In the genomic region with DNA sequence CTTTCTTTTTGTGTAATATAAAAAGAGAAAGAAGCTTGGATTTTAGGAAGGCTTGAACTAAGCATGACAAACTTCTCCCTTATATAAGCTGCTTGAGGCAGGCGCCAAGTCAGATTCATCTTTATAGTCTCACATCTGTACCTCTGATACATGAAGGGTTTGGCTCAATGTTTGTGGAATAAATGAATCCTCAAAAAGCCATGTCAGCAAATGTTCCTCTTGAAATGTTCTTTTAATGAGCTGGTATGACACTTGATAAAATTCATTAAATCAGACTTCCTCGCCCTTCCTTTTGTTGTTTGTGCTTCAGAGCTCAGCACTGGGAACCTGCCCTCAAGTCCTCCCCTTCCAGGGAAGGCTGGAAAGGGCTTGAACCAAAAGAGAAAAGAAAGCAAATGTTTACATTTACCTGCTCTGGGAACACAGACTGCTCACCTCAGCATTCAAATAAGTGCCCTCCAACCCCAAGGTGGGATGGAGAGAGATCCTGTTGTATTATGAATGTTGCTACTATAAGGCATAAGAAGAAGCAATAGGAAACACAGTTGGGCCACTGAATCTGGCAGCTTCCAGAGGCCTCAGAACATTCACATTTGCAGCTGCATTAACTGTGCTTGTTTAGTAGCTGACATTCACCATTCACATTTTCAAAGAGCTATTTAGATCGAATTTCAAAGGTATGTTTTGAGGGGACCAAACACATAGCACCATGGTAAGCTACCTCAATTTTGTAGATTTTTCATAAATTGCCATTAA, we compare ENCODE assay signal across 24 cellular contexts.
DNase-seq lines count a peak whose midpoint lies in the region; ATAC-seq and TF ChIP-seq lines count a peak whose summit lies in the region.
"Had no signal": no experiment of that assay in that cellular context is flagged by ENCODE, and none has a peak within 500 bp of the region (broad histone marks: within the 10 kb centered on the region; RNA-seq: fewer than 3 reads in every experiment).

No MANE protein-coding gene starts in this region.

- no peaks in the 10 kb centered on the region for H3K9me3 Mint-ChIP-seq in progenitor cell of endocrine pancreas (ENCODE audit: low read depth)
- no peaks in the 10 kb centered on the region for H3K9me3 Mint-ChIP-seq in activated T-helper 2 cell treated with anti-CD3 and anti-CD28 coated beads, Interferon-gamma antibody, Interleukin-2, Interleukin-4, amounts not matched to agents 10 μg/mL and 5 μg/mL and 100 μg/mL, durations not matched to agents 14 hours and 24 hours and 36 hours
- H3K9me3 Mint-ChIP-seq: activated naive CD8-positive, alpha-beta T cell treated with anti-CD3 and anti-CD28 coated beads, Interleukin-2, amount 10 ng/mL, durations not matched to agents 7 days and 5 days; activated T-helper 17 cell treated with anti-CD3 and anti-CD28 coated beads, Interleukin-2, amount 50 U/mL, for 72 hours; H9; stimulated activated naive CD8-positive, alpha-beta T cell treated with anti-CD3 and anti-CD28 coated beads, Interleukin-15, amount 100 ng/mL, for 72 hours; T-cell had no signal

- peaks cover 13% of the 10 kb centered on the region for H3K4me1 Mint-ChIP-seq in progenitor cell of endocrine pancreas (ENCODE audit: low read depth)
- no peaks in the 10 kb centered on the region for H3K4me1 Mint-ChIP-seq in activated T-helper 2 cell treated with anti-CD3 and anti-CD28 coated beads, Interferon-gamma antibody, Interleukin-2, Interleukin-4, amounts not matched to agents 10 μg/mL and 5 μg/mL and 100 μg/mL, durations not matched to agents 14 hours and 24 hours and 36 hours (ENCODE audit: low read depth)
- H3K4me1 Mint-ChIP-seq: activated CD4-positive, alpha-beta T cell treated with anti-CD3 and anti-CD28 coated beads for 36 hours; activated naive CD8-positive, alpha-beta T cell treated with anti-CD3 and anti-CD28 coated beads, Interleukin-2, amount 10 ng/mL, durations not matched to agents 7 days and 5 days; activated T-helper 17 cell treated with anti-CD3 and anti-CD28 coated beads, Interleukin-2, amount 50 U/mL, for 72 hours; immature natural killer cell; stimulated activated naive CD8-positive, alpha-beta T cell treated with anti-CD3 and anti-CD28 coated beads, Interleukin-15, amount 100 ng/mL, for 72 hours; T-cell had no signal

- ATAC-seq in HG02759 (IDR thresholded peaks at IDR 0.05; ENCODE audit: unreplicated experiment) = no peak
- ATAC-seq: activated CD4-positive, alpha-beta T cell treated with anti-CD3 and anti-CD28 coated beads for 36 hours; activated T-helper 17 cell treated with anti-CD3 and anti-CD28 coated beads, Interleukin-2, amount 50 U/mL, for 72 hours; body of pancreas; stimulated activated naive CD8-positive, alpha-beta T cell treated with anti-CD3 and anti-CD28 coated beads, Interleukin-15, amount 100 ng/mL, for 72 hours; T-cell; upper lobe of right lung had no signal

- DNase-seq in DMS53 (lab: John Stamatoyannopoulos, UW) (peak; percentile 15), DMS53 treated with DMSO at 0.1 percent for 48 hours (lab: John Stamatoyannopoulos, UW; ENCODE audit: unreplicated experiment) (no peak), NCI-H146 (lab: John Stamatoyannopoulos, UW) (peak; percentile 54), caudate nucleus (lab: John Stamatoyannopoulos, UW) (peak in 5 of 61 donors; percentile 0 to 3 (median 2)), progenitor cell of endocrine pancreas (ENCODE audit: low spot score, unreplicated experiment) (no peak), NCI-H187 (lab: John Stamatoyannopoulos, UW) (no peak)
- DNase-seq in activated T-helper 2 cell treated with anti-CD3 and anti-CD28 coated beads, Interferon-gamma antibody, Interleukin-2, Interleukin-4, amounts not matched to agents 10 μg/mL and 5 μg/mL and 100 μg/mL, durations not matched to agents 14 hours and 24 hours and 36 hours (ENCODE audit: low spot score) = no peak
- DNase-seq: activated CD4-positive, alpha-beta T cell treated with anti-CD3 and anti-CD28 coated beads for 36 hours; activated naive CD8-positive, alpha-beta T cell treated with anti-CD3 and anti-CD28 coated beads, Interleukin-2, amount 10 ng/mL, durations not matched to agents 7 days and 5 days; AML-193; body of pancreas; H9; immature natural killer cell; NCI-H1694 treated with DMSO at 0.1 percent for 48 hours; NCI-H526; SHP77; stimulated activated CD4-positive, alpha-beta T cell treated with anti-CD3 and anti-CD28 coated beads, Interleukin-4, amount 100 ng/mL, for 1 hour; stimulated activated naive CD8-positive, alpha-beta T cell treated with anti-CD3 and anti-CD28 coated beads, Interleukin-15, amount 100 ng/mL, for 72 hours; T-cell; upper lobe of right lung had no signal

- no peak overlapping the region for H3K4me3 Mint-ChIP-seq in progenitor cell of endocrine pancreas (ENCODE audit: low read depth)
- no peak overlapping the region for H3K4me3 Mint-ChIP-seq in activated T-helper 2 cell treated with anti-CD3 and anti-CD28 coated beads, Interferon-gamma antibody, Interleukin-2, Interleukin-4, amounts not matched to agents 10 μg/mL and 5 μg/mL and 100 μg/mL, durations not matched to agents 14 hours and 24 hours and 36 hours (ENCODE audit: low read depth)
- H3K4me3 Mint-ChIP-seq: activated CD4-positive, alpha-beta T cell treated with anti-CD3 and anti-CD28 coated beads for 36 hours; activated naive CD8-positive, alpha-beta T cell treated with anti-CD3 and anti-CD28 coated beads, Interleukin-2, amount 10 ng/mL, durations not matched to agents 7 days and 5 days; activated T-helper 17 cell treated with anti-CD3 and anti-CD28 coated beads, Interleukin-2, amount 50 U/mL, for 72 hours; H9; immature natural killer cell; stimulated activated naive CD8-positive, alpha-beta T cell treated with anti-CD3 and anti-CD28 coated beads, Interleukin-15, amount 100 ng/mL, for 72 hours; T-cell had no signal

- TF ChIP-seq CTCF in progenitor cell of endocrine pancreas (IDR thresholded peaks at IDR 0.05; ENCODE audit: unreplicated experiment) = no peak

- peak overlapping the region; percentile 8 for H3K27ac ChIP-seq in caudate nucleus (ENCODE audit: low read depth, low read length)
- H3K27ac ChIP-seq: 22Rv1, body of pancreas, coronary artery, upper lobe of right lung had no signal

- peak overlapping the region; percentile 41 for H3K27ac Mint-ChIP-seq in progenitor cell of endocrine pancreas
- no peak overlapping the region for H3K27ac Mint-ChIP-seq in activated T-helper 2 cell treated with anti-CD3 and anti-CD28 coated beads, Interferon-gamma antibody, Interleukin-2, Interleukin-4, amounts not matched to agents 10 μg/mL and 5 μg/mL and 100 μg/mL, durations not matched to agents 14 hours and 24 hours and 36 hours
- H3K27ac Mint-ChIP-seq: activated CD4-positive, alpha-beta T cell treated with anti-CD3 and anti-CD28 coated beads for 36 hours; activated naive CD8-positive, alpha-beta T cell treated with anti-CD3 and anti-CD28 coated beads, Interleukin-2, amount 10 ng/mL, durations not matched to agents 7 days and 5 days; activated T-helper 17 cell treated with anti-CD3 and anti-CD28 coated beads, Interleukin-2, amount 50 U/mL, for 72 hours; immature natural killer cell; stimulated activated naive CD8-positive, alpha-beta T cell treated with anti-CD3 and anti-CD28 coated beads, Interleukin-15, amount 100 ng/mL, for 72 hours; T-cell had no signal

- intact Hi-C loops in activated T-helper 2 cell treated with anti-CD3 and anti-CD28 coated beads, Interferon-gamma antibody, Interleukin-2, Interleukin-4, amounts not matched to agents 10 μg/mL and 5 μg/mL and 100 μg/mL, durations not matched to agents 14 hours and 24 hours and 36 hours (cut with micrococcal nuclease) = loop anchor here (10.0 kb wide), 1 partner anchor 344 kb away; no protein-coding TSS in a partner anchor

- H3K36me3 Mint-ChIP-seq in progenitor cell of endocrine pancreas (ENCODE audit: insufficient read depth) = no peaks in the 10 kb centered on the region
- no peaks in the 10 kb centered on the region for H3K36me3 Mint-ChIP-seq in activated T-helper 2 cell treated with anti-CD3 and anti-CD28 coated beads, Interferon-gamma antibody, Interleukin-2, Interleukin-4, amounts not matched to agents 10 μg/mL and 5 μg/mL and 100 μg/mL, durations not matched to agents 14 hours and 24 hours and 36 hours (ENCODE audit: low read depth)
- H3K36me3 Mint-ChIP-seq: activated naive CD8-positive, alpha-beta T cell treated with anti-CD3 and anti-CD28 coated beads, Interleukin-2, amount 10 ng/mL, durations not matched to agents 7 days and 5 days; immature natural killer cell; T-cell had no signal

- H3K27me3 Mint-ChIP-seq in progenitor cell of endocrine pancreas = no peaks in the 10 kb centered on the region
- no peaks in the 10 kb centered on the region for H3K27me3 Mint-ChIP-seq in activated T-helper 2 cell treated with anti-CD3 and anti-CD28 coated beads, Interferon-gamma antibody, Interleukin-2, Interleukin-4, amounts not matched to agents 10 μg/mL and 5 μg/mL and 100 μg/mL, durations not matched to agents 14 hours and 24 hours and 36 hours (ENCODE audit: low read depth)
- H3K27me3 Mint-ChIP-seq: activated CD4-positive, alpha-beta T cell treated with anti-CD3 and anti-CD28 coated beads for 36 hours; activated naive CD8-positive, alpha-beta T cell treated with anti-CD3 and anti-CD28 coated beads, Interleukin-2, amount 10 ng/mL, durations not matched to agents 7 days and 5 days; activated T-helper 17 cell treated with anti-CD3 and anti-CD28 coated beads, Interleukin-2, amount 50 U/mL, for 72 hours; stimulated activated naive CD8-positive, alpha-beta T cell treated with anti-CD3 and anti-CD28 coated beads, Interleukin-15, amount 100 ng/mL, for 72 hours; T-cell had no signal

Comparison
In these comparisons a context has a peak if more than half of its experiments do, and no peak if none do; other contexts are left out.
1. DNase-seq: peak in DMS53 (single experiment) and NCI-H146 (single experiment); none in DMS53 treated with DMSO at 0.1 percent for 48 hours (single experiment), progenitor cell of endocrine pancreas (single experiment), activated T-helper 2 cell treated with anti-CD3 and anti-CD28 coated beads, Interferon-gamma antibody, Interleukin-2, Interleukin-4, amounts not matched to agents 10 μg/mL and 5 μg/mL and 100 μg/mL, durations not matched to agents 14 hours and 24 hours and 36 hours (single experiment) and NCI-H187 (0 of 2).